In genomic region chr10:623477-624311, GRCh38 we compare ENCODE assay signal across 12 cellular contexts.
DNase-seq lines count a peak whose midpoint lies in the region; ATAC-seq, FAIRE-seq and TF ChIP-seq lines count a peak whose summit lies in the region.
"Had no signal": no experiment of that assay in that cellular context is flagged by ENCODE, and none has a peak within 500 bp of the region (broad histone marks: within the 10 kb centered on the region; RNA-seq: fewer than 3 reads in every experiment).

No MANE protein-coding gene starts in this region.

- H3K27me3 ChIP-seq in AG04450 (ENCODE audit: control insufficient read depth, insufficient read depth, low read length) (no peaks in the 10 kb centered on the region), astrocyte (ENCODE audit: insufficient read depth, low read length) (no peaks in the 10 kb centered on the region), HepG2 (ENCODE audit: control insufficient read depth in 1 of 2, insufficient read depth in 2 of 2, low read length in 2 of 2) (no peaks in the 10 kb centered on the region), rectal smooth muscle tissue (ENCODE audit: control insufficient read depth, insufficient read depth, low read length) (no peaks in the 10 kb centered on the region)

- H3K4me2 ChIP-seq in astrocyte (ENCODE audit: low read length): peak overlapping the region; percentile 85
- H3K4me2 ChIP-seq in HepG2 (ENCODE audit: low read depth, low read length): peak overlapping the region; percentile 86

- TF ChIP-seq EP300 in HepG2 (IDR thresholded peaks at IDR 0.05; ENCODE audit: low read depth in 2 of 2, low read length in 2 of 2) (no peak), HepG2 (CRISPR knock-in tag; IDR thresholded peaks at IDR 0.05; ENCODE audit: borderline replicate concordance) (no peak)

- H3K9ac ChIP-seq in astrocyte (ENCODE audit: low read length) (peak overlapping the region; percentile 82), HepG2 (ENCODE audit: insufficient read depth, low read depth, low read length) (peak overlapping the region; percentile 52), rectal smooth muscle tissue (ENCODE audit: low read length) (no peak overlapping the region)

- peaks cover 12% of the 10 kb centered on the region for H3K36me3 Mint-ChIP-seq in astrocyte (ENCODE audit: low read depth, unreplicated experiment)

- H4K20me1 ChIP-seq in astrocyte (ENCODE audit: insufficient read depth, low read length) (peaks cover 71% of the 10 kb centered on the region), HepG2 (ENCODE audit: insufficient read depth, low read length) (peaks cover 4% of the 10 kb centered on the region; the same call in 1 of the 2 replicates)

- POLR2A ChIA-PET in AG04450 (lab: Yijun Ruan, JAX): no interaction called here
- POLR2A ChIA-PET in HepG2 (lab: Yijun Ruan, JAX): interaction anchor here (2.9 kb wide), 1 partner anchor 27 kb away, joined by 14 read pairs; no protein-coding TSS in a partner anchor

- H3K4me3 ChIP-seq in AG04450 (ENCODE audit: low read depth, low read length) (no peak overlapping the region), astrocyte (ENCODE audit: insufficient read depth, low read depth, low read length) (no peak overlapping the region), HepG2 (replicated peaks in 1 of 3; ENCODE audit: insufficient read depth in 1 of 3, low read depth in 2 of 3, low read length in 3 of 3) (peak overlapping the region in 2 of 3 experiments; percentile 18 to 64; a peak in 3 of 6 replicates), rectal smooth muscle tissue (ENCODE audit: low read length) (peak overlapping the region; percentile 19)

- no peaks in the 10 kb centered on the region for H3K9me3 Mint-ChIP-seq in astrocyte (ENCODE audit: unreplicated experiment)
- H3K9me3 Mint-ChIP-seq: activated B cell treated with CpG ODN at 0.5 μM for 24 hours; activated T-cell treated with anti-CD3 and anti-CD28 coated beads, Interleukin-2, amount 50 U/mL, for 24 hours had no signal

- CTCF ChIA-PET in AG04450 (lab: Charles Lee): no interaction called here
- CTCF ChIA-PET in HepG2 (lab: Yijun Ruan, JAX; ENCODE audit: low intra/inter-chr PET ratio, low total read pairs): no interaction called here

- intact Hi-C loops in HepG2 (cut with micrococcal nuclease; ENCODE audit: unreplicated experiment): no loop called here

- no peak for TF ChIP-seq CTCF in AG04450 (IDR thresholded peaks at IDR 0.05; ENCODE audit: low read depth, low read length)
- TF ChIP-seq CTCF in astrocyte (IDR thresholded peaks at IDR 0.05; ENCODE audit: insufficient read depth, low read depth, low read length): no peak
- no peak for TF ChIP-seq CTCF in HepG2 (CRISPR knock-in tag; IDR thresholded peaks at IDR 0.05)

- no peaks in the 10 kb centered on the region for H3K27me3 Mint-ChIP-seq in astrocyte (ENCODE audit: low read depth, unreplicated experiment)

- ATAC-seq in HepG2 (no peak), HG03196 (IDR thresholded peaks at IDR 0.05; ENCODE audit: unreplicated experiment) (no peak), GM18505 (IDR thresholded peaks at IDR 0.05; ENCODE audit: unreplicated experiment) (no peak)

- FAIRE-seq in astrocyte (lab: Jason Lieb, UNC) (no peak), HepG2 (lab: Jason Lieb, UNC) (no peak)
- FAIRE-seq: endometrium had no signal

- 86% methylated on average over 18 of the region's 24 CpGs for WGBS in HepG2 (ENCODE audit: low lambda C conversion rate)

- H3K4me1 ChIP-seq in astrocyte (ENCODE audit: insufficient read depth, low read length) (peaks cover 25% of the 10 kb centered on the region), HepG2 (ENCODE audit: insufficient read depth, low read length) (peaks cover 24% of the 10 kb centered on the region), rectal smooth muscle tissue (ENCODE audit: control insufficient read depth, insufficient read depth, low read length) (peaks cover 38% of the 10 kb centered on the region)

- no peak for DNase-seq in AG04450 (ENCODE audit: low read depth, low spot score)
- peak; percentile 44 for DNase-seq in astrocyte (ENCODE audit: low read depth)
- DNase-seq in HepG2 (ENCODE audit: low spot score): no peak
- DNase-seq in activated T-cell treated with anti-CD3 and anti-CD28 coated beads, Interleukin-2, amount 50 U/mL, for 1 hour: no peak
- no peak for DNase-seq in HPDE6-E6E7 (ENCODE audit: extremely low spot score)
- DNase-seq: activated B cell treated with CpG ODN at 0.5 μM for 24 hours; activated T-cell treated with anti-CD3 and anti-CD28 coated beads, Interleukin-2, amount 50 U/mL, for 24 hours; NCI-H2081 treated with DMSO at 0.1 percent for 48 hours had no signal

- H3K79me2 ChIP-seq in astrocyte (ENCODE audit: insufficient read depth, low read length): peaks cover 91% of the 10 kb centered on the region
- no peaks in the 10 kb centered on the region for H3K79me2 ChIP-seq in HepG2 (ENCODE audit: insufficient read depth, low read length)

- no peak for TF ChIP-seq POLR2A in HepG2 (IDR thresholded peaks at IDR 0.05; ENCODE audit: insufficient read depth in 1 of 2, low read depth in 2 of 2, low read length in 2 of 2)
- no peak for TF ChIP-seq POLR2A in GM18505 (IDR thresholded peaks at IDR 0.05; ENCODE audit: borderline replicate concordance, extremely low read depth, insufficient read depth, insufficient read length)

- H3K9me3 ChIP-seq in AG04450 (ENCODE audit: control insufficient read depth, insufficient read depth, low read length) (peaks cover 12% of the 10 kb centered on the region; the same call in 1 of the 2 replicates), astrocyte (ENCODE audit: insufficient read depth, low read depth, low read length) (no peaks in the 10 kb centered on the region), HepG2 (ENCODE audit: low read length) (no peaks in the 10 kb centered on the region)

- no TSS peak for BruUV-seq in HepG2 (replicated peaks; lab: Mats Ljungman, UMichigan)

- TF ChIP-seq RAD21 in HepG2 (CRISPR knock-in tag; IDR thresholded peaks at IDR 0.05): no peak

- H2AFZ ChIP-seq in astrocyte (ENCODE audit: low read depth, low read length) (no peak overlapping the region), HepG2 (ENCODE audit: low read length) (no peak overlapping the region)

- peaks cover 43% of the 10 kb centered on the region for H3K4me1 Mint-ChIP-seq in astrocyte (ENCODE audit: low read depth, unreplicated experiment)

- H3K36me3 ChIP-seq in astrocyte (ENCODE audit: insufficient read depth, low read length) (no peaks in the 10 kb centered on the region), HepG2 (replicated peaks in 1 of 2; ENCODE audit: control insufficient read depth in 1 of 2, insufficient read depth in 2 of 2, low read length in 2 of 2) (no peaks in the 10 kb centered on the region), rectal smooth muscle tissue (ENCODE audit: control insufficient read depth, insufficient read depth, low read length) (no peaks in the 10 kb centered on the region)

- peak overlapping the region; percentile 6 for H3K27ac Mint-ChIP-seq in astrocyte (ENCODE audit: unreplicated experiment)
- H3K27ac Mint-ChIP-seq: activated B cell treated with CpG ODN at 0.5 μM for 24 hours; activated T-cell treated with anti-CD3 and anti-CD28 coated beads, Interleukin-2, amount 50 U/mL, for 24 hours had no signal

- H3K27ac ChIP-seq in AG04450 (ENCODE audit: low read depth, low read length) (peak overlapping the region; percentile 94), astrocyte (ENCODE audit: low read depth, low read length) (peak overlapping the region; percentile 94), HepG2 (ENCODE audit: extremely low read length, insufficient read depth, low read length) (no peak overlapping the region), rectal smooth muscle tissue (ENCODE audit: low read depth, low read length) (peak overlapping the region; percentile 90)

- in situ Hi-C loops in HepG2 (cut with HindIII; ENCODE audit: extremely low pct_ligation_motif_present, low pct_unique_long_range_greater_than_20kb): no loop called here

- H3K4me3 Mint-ChIP-seq in astrocyte (ENCODE audit: unreplicated experiment): no peak overlapping the region
- H3K4me3 Mint-ChIP-seq: activated B cell treated with CpG ODN at 0.5 μM for 24 hours; activated T-cell treated with anti-CD3 and anti-CD28 coated beads, Interleukin-2, amount 50 U/mL, for 24 hours had no signal

TF ChIP-seq in HepG2, 621 proteins besides CTCF, POLR2A, EP300 and RAD21 (continues in another document):
- no peak for TF ChIP-seq ZNF768 (CRISPR knock-in tag; IDR thresholded peaks at IDR 0.05)
- no peak for TF ChIP-seq RFX1 (IDR thresholded peaks at IDR 0.05)
- no peak for TF ChIP-seq ZBTB39 (CRISPR knock-in tag; IDR thresholded peaks at IDR 0.05)
- TF ChIP-seq RBAK (CRISPR knock-in tag; IDR thresholded peaks at IDR 0.05): no peak

Comparison
In these comparisons a context has a peak if more than half of its experiments do, and no peak if none do; other contexts are left out.
1. H3K4me3 ChIP-seq: peak in HepG2 (2 of 3) and rectal smooth muscle tissue (single experiment); none in AG04450 (single experiment) and astrocyte (single experiment).